In the genomic region with DNA sequence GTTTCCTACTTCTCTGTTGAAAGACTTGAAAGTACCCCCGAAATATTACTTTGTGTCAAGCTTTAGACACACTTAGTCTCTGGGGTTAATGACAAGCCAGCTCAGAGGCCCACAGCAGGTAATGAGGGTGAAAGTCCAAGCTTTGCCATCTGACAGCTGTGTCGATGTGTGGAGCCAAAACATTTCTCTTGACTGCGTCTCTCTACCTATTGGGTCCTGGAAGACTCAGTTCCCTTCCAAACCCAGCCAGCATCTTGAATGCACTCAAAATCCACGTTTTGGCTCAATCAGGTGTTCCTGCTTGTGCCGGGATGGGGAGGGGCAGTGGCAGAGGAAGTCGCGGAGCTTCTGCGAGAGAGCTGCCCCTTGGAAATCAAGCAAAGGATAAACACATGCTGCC, we compare ENCODE assay signal across 13 cellular contexts. TPM values are rescaled to one million over a fixed set of nuclear protein-coding genes. Genes with fewer than 3 reads are reported as not detected.
DNase-seq lines count a peak whose midpoint lies in the region; ATAC-seq and TF ChIP-seq lines count a peak whose summit lies in the region.
"Had no signal": no experiment of that assay in that cellular context is flagged by ENCODE, and none has a peak within 500 bp of the region (broad histone marks: within the 10 kb centered on the region; RNA-seq: fewer than 3 reads in every experiment).

No MANE protein-coding gene starts in this region.

- TF ChIP-seq CTCF in Peyer's patch (IDR thresholded peaks at IDR 0.05) (no peak), liver (IDR thresholded peaks at IDR 0.05; ENCODE audit: low read depth, low read length, missing input control) (no peak)

- H3K4me3 ChIP-seq in Peyer's patch = peak overlapping the region in 1 of 4 donors; percentile 30
- peak overlapping the region in 2 of 3 donors; percentile 3 to 7 for H3K4me3 ChIP-seq in liver (ENCODE audit: low read depth in 1 of 3, low read length in 3 of 3)

- H3K27me3 ChIP-seq in Peyer's patch (peaks cover 0 to 14% of the 10 kb centered on the region in 2 donors), liver (ENCODE audit: control insufficient read depth in 4 of 4, insufficient read depth in 4 of 4, low read length in 3 of 4) (peaks cover 0 to 4% (median 1%) of the 10 kb centered on the region in 4 donors)

- peak; percentile 51 to 55 for TF ChIP-seq RAD21 in liver (IDR thresholded peaks at IDR 0.05)

- peaks cover 30% of the 10 kb centered on the region for H3K4me1 Mint-ChIP-seq in activated T-cell treated with anti-CD3 and anti-CD28 coated beads, Interleukin-2, amount 50 U/mL, for 24 hours (ENCODE audit: low read depth)
- H3K4me1 Mint-ChIP-seq in stimulated activated naive CD8-positive, alpha-beta T cell treated with anti-CD3 and anti-CD28 coated beads, Interleukin-15, amount 100 ng/mL, for 72 hours = peaks cover 46% of the 10 kb centered on the region

- no peaks in the 10 kb centered on the region for H3K9me3 Mint-ChIP-seq in activated T-cell treated with anti-CD3 and anti-CD28 coated beads, Interleukin-2, amount 50 U/mL, for 24 hours
- no peaks in the 10 kb centered on the region for H3K9me3 Mint-ChIP-seq in stimulated activated naive CD8-positive, alpha-beta T cell treated with anti-CD3 and anti-CD28 coated beads, Interleukin-15, amount 100 ng/mL, for 72 hours

- H3K27ac ChIP-seq in Peyer's patch (no peak overlapping the region), liver (ENCODE audit: low read depth in 1 of 2, low read length in 2 of 2) (peak overlapping the region; percentile 68 to 90)
- H3K27ac ChIP-seq: heart left ventricle had no signal

- TF ChIP-seq POLR2A in Peyer's patch (IDR thresholded peaks at IDR 0.05) = no peak

- no peaks in the 10 kb centered on the region for H3K36me3 Mint-ChIP-seq in activated T-cell treated with anti-CD3 and anti-CD28 coated beads, Interleukin-2, amount 50 U/mL, for 24 hours (ENCODE audit: low read depth)

- peaks cover 0 to 49% (median 5%) of the 10 kb centered on the region in 4 donors for H3K4me1 ChIP-seq in Peyer's patch
- H3K4me1 ChIP-seq in liver (ENCODE audit: control insufficient read depth in 4 of 4, insufficient read depth in 4 of 4, low read length in 3 of 4) = peaks cover 9 to 46% (median 43%) of the 10 kb centered on the region in 4 donors

- WGBS in liver = 19% methylated on average over 8 of the region's 8 CpGs

- no peaks in the 10 kb centered on the region for H3K9me3 ChIP-seq in Peyer's patch
- H3K9me3 ChIP-seq in liver (ENCODE audit: control insufficient read depth in 4 of 4, low read length in 3 of 4) = no peaks in the 10 kb centered on the region
- H3K9me3 ChIP-seq: heart left ventricle had no signal

- peaks cover 32% of the 10 kb centered on the region for H3K27me3 Mint-ChIP-seq in activated T-cell treated with anti-CD3 and anti-CD28 coated beads, Interleukin-2, amount 50 U/mL, for 24 hours
- H3K27me3 Mint-ChIP-seq in stimulated activated naive CD8-positive, alpha-beta T cell treated with anti-CD3 and anti-CD28 coated beads, Interleukin-15, amount 100 ng/mL, for 72 hours = peaks cover 40% of the 10 kb centered on the region

- H3K36me3 ChIP-seq in Peyer's patch (no peaks in the 10 kb centered on the region), liver (ENCODE audit: control insufficient read depth in 4 of 4, insufficient read depth in 3 of 4, low read depth in 1 of 4, low read length in 3 of 4) (no peaks in the 10 kb centered on the region)
- H3K36me3 ChIP-seq: heart left ventricle had no signal

- DNase-seq in activated T-cell treated with anti-CD3 and anti-CD28 coated beads, Interleukin-2, amount 50 U/mL, for 24 hours = no peak
- DNase-seq in activated T-cell treated with anti-CD3 and anti-CD28 coated beads, Interleukin-2, amount 50 U/mL, for 1 hour = no peak
- peak in 2 of 3 donors; percentile 50 to 73 for DNase-seq in Peyer's patch
- no peak for DNase-seq in stimulated activated naive CD8-positive, alpha-beta T cell treated with anti-CD3 and anti-CD28 coated beads, Interleukin-15, amount 100 ng/mL, for 72 hours
- DNase-seq in SHP77 treated with DMSO at 0.1 percent for 48 hours (lab: John Stamatoyannopoulos, UW) = no peak
- DNase-seq in H4 (ENCODE audit: low spot score) = no peak
- DNase-seq: activated CD4-positive, alpha-beta T cell treated with anti-CD3 and anti-CD28 coated beads for 1 hour; amniotic stem cell; heart left ventricle; NCI-H2029 treated with DMSO at 0.1 percent for 48 hours; Right ventricle myocardium superior had no signal

- H3K27ac Mint-ChIP-seq in activated T-cell treated with anti-CD3 and anti-CD28 coated beads, Interleukin-2, amount 50 U/mL, for 24 hours = no peak overlapping the region
- no peak overlapping the region for H3K27ac Mint-ChIP-seq in stimulated activated naive CD8-positive, alpha-beta T cell treated with anti-CD3 and anti-CD28 coated beads, Interleukin-15, amount 100 ng/mL, for 72 hours

- H3K9ac ChIP-seq in liver (ENCODE audit: low read depth in 1 of 2, low read length in 2 of 2) = no peak overlapping the region

- peak overlapping the region; percentile 13 for H3K4me3 Mint-ChIP-seq in activated T-cell treated with anti-CD3 and anti-CD28 coated beads, Interleukin-2, amount 50 U/mL, for 24 hours
- peak overlapping the region; percentile 18 to 97 for H3K4me3 Mint-ChIP-seq in stimulated activated naive CD8-positive, alpha-beta T cell treated with anti-CD3 and anti-CD28 coated beads, Interleukin-15, amount 100 ng/mL, for 72 hours

- no peak for ATAC-seq in stimulated activated naive CD8-positive, alpha-beta T cell treated with anti-CD3 and anti-CD28 coated beads, Interleukin-15, amount 100 ng/mL, for 72 hours
- no peak for ATAC-seq in GM21619 (IDR thresholded peaks at IDR 0.05; ENCODE audit: unreplicated experiment)
- ATAC-seq: heart left ventricle had no signal

TF ChIP-seq in liver, 16 proteins besides CTCF, POLR2A, EP300 and RAD21:
- TF ChIP-seq GABPA (IDR thresholded peaks at IDR 0.05 in 1 of 2, conservative IDR thresholded peaks at IDR 0.05 in 1 of 2) = no peak
- TF ChIP-seq JUND (IDR thresholded peaks at IDR 0.05) = peak in 1 of 2 donors; percentile 20
- TF ChIP-seq, protein P1, sequence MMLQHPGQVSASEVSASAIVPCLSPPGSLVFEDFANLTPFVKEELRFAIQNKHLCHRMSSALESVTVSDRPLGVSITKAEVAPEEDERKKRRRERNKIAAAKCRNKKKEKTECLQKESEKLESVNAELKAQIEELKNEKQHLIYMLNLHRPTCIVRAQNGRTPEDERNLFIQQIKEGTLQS (IDR thresholded peaks at IDR 0.05) = no peak
- TF ChIP-seq, protein P2, sequence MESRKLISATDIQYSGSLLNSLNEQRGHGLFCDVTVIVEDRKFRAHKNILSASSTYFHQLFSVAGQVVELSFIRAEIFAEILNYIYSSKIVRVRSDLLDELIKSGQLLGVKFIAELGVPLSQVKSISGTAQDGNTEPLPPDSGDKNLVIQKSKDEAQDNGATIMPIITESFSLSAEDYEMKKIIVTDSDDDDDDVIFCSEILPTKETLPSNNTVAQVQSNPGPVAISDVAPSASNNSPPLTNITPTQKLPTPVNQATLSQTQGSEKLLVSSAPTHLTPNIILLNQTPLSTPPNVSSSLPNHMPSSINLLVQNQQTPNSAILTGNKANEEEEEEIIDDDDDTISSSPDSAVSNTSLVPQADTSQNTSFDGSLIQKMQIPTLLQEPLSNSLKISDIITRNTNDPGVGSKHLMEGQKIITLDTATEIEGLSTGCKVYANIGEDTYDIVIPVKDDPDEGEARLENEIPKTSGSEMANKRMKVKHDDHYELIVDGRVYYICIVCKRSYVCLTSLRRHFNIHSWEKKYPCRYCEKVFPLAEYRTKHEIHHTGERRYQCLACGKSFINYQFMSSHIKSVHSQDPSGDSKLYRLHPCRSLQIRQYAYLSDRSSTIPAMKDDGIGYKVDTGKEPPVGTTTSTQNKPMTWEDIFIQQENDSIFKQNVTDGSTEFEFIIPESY (IDR thresholded peaks at IDR 0.05) = no peak
- TF ChIP-seq HNF4A (conservative IDR thresholded peaks at IDR 0.05) = peak; percentile 88 to 89
- no peak for TF ChIP-seq EGR1 (IDR thresholded peaks at IDR 0.05; ENCODE audit: low read depth in 2 of 2)
- peak; percentile 87 for TF ChIP-seq SP1 (IDR thresholded peaks at IDR 0.05)
- no peak for TF ChIP-seq TAF1 (conservative IDR thresholded peaks at IDR 0.05)
- TF ChIP-seq HNF4G (IDR thresholded peaks at IDR 0.05) = peak; percentile 52
- peak; percentile 59 to 62 for TF ChIP-seq RXRA (IDR thresholded peaks at IDR 0.05)

RNA-seq across cellular contexts. Expression of a gene that starts 3.2 kb away (rescaled TPM):
- total RNA-seq in Peyer's patch (10 to 100 TPM in 1 of 4 donors, 1 to 10 TPM in 2, under 1 TPM in 1; 0.88 to 21.5 (median 5.1) TPM), liver (10 to 100 TPM in 1 of 2 donors, 1 to 10 TPM in 1; 5.7 to 12.0 TPM)
- polyA plus RNA-seq in liver = under 1 TPM; 0.71 to 0.87 TPM
- total RNA-seq in H4 (2014; rRNA removed; shearing (Covaris generic)) = 1.6 and 1.9 TPM in 2 replicates

Comparison
In these comparisons a context has a peak if more than half of its experiments do, and no peak if none do; other contexts are left out.
1. DNase-seq: peak in Peyer's patch (2 of 3); none in activated T-cell treated with anti-CD3 and anti-CD28 coated beads, Interleukin-2, amount 50 U/mL, for 24 hours (single experiment), activated T-cell treated with anti-CD3 and anti-CD28 coated beads, Interleukin-2, amount 50 U/mL, for 1 hour (single experiment), stimulated activated naive CD8-positive, alpha-beta T cell treated with anti-CD3 and anti-CD28 coated beads, Interleukin-15, amount 100 ng/mL, for 72 hours (0 of 2), SHP77 treated with DMSO at 0.1 percent for 48 hours (single experiment) and H4 (single experiment).
2. H3K27ac ChIP-seq: peak in liver (2 of 2); none in Peyer's patch (0 of 4).